8 cellular contexts compared by ENCODE assay signal in genomic region chr7:23261843-23262452, GRCh38. TPM values are rescaled to one million over a fixed set of nuclear protein-coding genes. Genes with fewer than 3 reads are reported as not detected.
A peak's percentile ranks its signal among the peaks of the same experiment; 100 is the strongest.
DNase-seq lines count a peak whose midpoint lies in the region; ATAC-seq and TF ChIP-seq lines count a peak whose summit lies in the region.

No MANE protein-coding gene starts in this region.

- peak; percentile 67 for ATAC-seq in HG03095 (IDR thresholded peaks at IDR 0.05; ENCODE audit: unreplicated experiment)

- H4K5ac ChIP-seq in mesendoderm (ENCODE audit: low read length), result no peak overlapping the region

- H3K4me1 ChIP-seq in mesendoderm (ENCODE audit: control insufficient read depth, low read depth, low read length), result no peaks in the 10 kb centered on the region

- H3K27me3 ChIP-seq in dorsolateral prefrontal cortex (no peaks in the 10 kb centered on the region), mesendoderm (ENCODE audit: insufficient read depth, low read length, poor library complexity) (no peaks in the 10 kb centered on the region)

- H3K23ac ChIP-seq in mesendoderm (ENCODE audit: low read length), result no peak overlapping the region

- H3K4me3 ChIP-seq in dorsolateral prefrontal cortex, result peak overlapping the region in 4 of 59 donors; percentile 3 to 23 (median 19)
- H3K4me3 ChIP-seq in mesendoderm (ENCODE audit: low read length), result no peak overlapping the region

- H3K4me2 ChIP-seq in mesendoderm (ENCODE audit: low read length), result no peak overlapping the region

- H3K18ac ChIP-seq in mesendoderm (ENCODE audit: low read length), result no peak overlapping the region

- H3K56ac ChIP-seq in mesendoderm (ENCODE audit: low read length), result no peak overlapping the region

- TF ChIP-seq CTCF in 22Rv1 (IDR thresholded peaks at IDR 0.05) (peak; percentile 100), GM12874 (IDR thresholded peaks at IDR 0.05; ENCODE audit: insufficient read depth, low read depth, low read length) (peak; percentile 88), dorsolateral prefrontal cortex (IDR thresholded peaks at IDR 0.05 in 54 of 56, conservative IDR thresholded peaks at IDR 0.05 in 2 of 56; ENCODE audit: low read depth in 1 of 56, partially characterized antibody in 56 of 56) (peak; percentile 24 to 83 (median 72))

- H4K8ac ChIP-seq in mesendoderm (ENCODE audit: low read depth, low read length), result no peak overlapping the region

- H2BK120ac ChIP-seq in mesendoderm (ENCODE audit: low read depth, low read length), result no peak overlapping the region

- H2AK5ac ChIP-seq in mesendoderm (ENCODE audit: low read length), result no peak overlapping the region

- WGBS in mesendoderm (ENCODE audit: extremely low coverage, insufficient coverage, low lambda C conversion rate), result no CpG with 5 or more reads among the region's 7 CpGs

- no peaks in the 10 kb centered on the region for H3K79me2 ChIP-seq in mesendoderm (ENCODE audit: control insufficient read depth, insufficient read depth, low read length)

- no peak overlapping the region for H2BK5ac ChIP-seq in mesendoderm (ENCODE audit: low read length)

- intact Hi-C loops in dorsolateral prefrontal cortex (cut with DNase I), result no loop called here

- no peaks in the 10 kb centered on the region for H3K36me3 ChIP-seq in mesendoderm (ENCODE audit: control insufficient read depth, insufficient read depth, low read length)

- no peak overlapping the region for H3K9ac ChIP-seq in mesendoderm (ENCODE audit: low read length)

- DNase-seq in NCI-H510A (lab: John Stamatoyannopoulos, UW) (peak; percentile 18), dorsolateral prefrontal cortex (peak in 7 of 10 donors; percentile 25 to 60 (median 42)), mesendoderm (peak; percentile 72)
- DNase-seq in activated CD4-positive, alpha-beta T cell treated with anti-CD3 and anti-CD28 coated beads for 4 hours, result peak; percentile 37 to 58
- peak in 5 of 6 experiments; percentile 6 to 43 (median 34) for DNase-seq in stimulated activated naive CD4-positive, alpha-beta T cell (lab: John Stamatoyannopoulos, UW)

- H2BK15ac ChIP-seq in mesendoderm (replicated peaks; ENCODE audit: low read depth), result no peak overlapping the region

- no peak overlapping the region for H3K4ac ChIP-seq in mesendoderm (ENCODE audit: low read depth, low read length)

- H3K27ac ChIP-seq in 22Rv1, result no peak overlapping the region
- H3K27ac ChIP-seq in dorsolateral prefrontal cortex, result no peak overlapping the region
- H3K27ac ChIP-seq in mesendoderm (ENCODE audit: low read depth, low read length), result no peak overlapping the region

- no peaks in the 10 kb centered on the region for H3K79me1 ChIP-seq in mesendoderm (ENCODE audit: low read length)

RNA-seq across cellular contexts. Expression of gene GPNMB, which starts 15.4 kb away (rescaled TPM):
- 10 to 100 TPM in 110 of 120 experiments, 1 to 10 TPM in 10; 4.8 to 56.9 (median 24.2) TPM for total RNA-seq in dorsolateral prefrontal cortex
- polyA plus RNA-seq in mesendoderm (2013, experiment 1 of 2), result 1.2 TPM
- polyA plus RNA-seq in mesendoderm (2013, experiment 2 of 2), result 1.3 TPM

RNA-seq across cellular contexts. Expression of gene MALSU1, which starts 37.2 kb away (rescaled TPM):
- 10 to 100 TPM; 27.0 to 68.5 (median 47.7) TPM for total RNA-seq in dorsolateral prefrontal cortex
- 95.1 TPM for polyA plus RNA-seq in mesendoderm (2013, experiment 1 of 2)
- polyA plus RNA-seq in mesendoderm (2013, experiment 2 of 2), result 93.0 TPM

Comparison
In these comparisons a context has a peak if more than half of its experiments do, and no peak if none do; other contexts are left out.
1. DNase-seq: peak in every context shown above with its lines; median percentile 72 in mesendoderm; 48 in activated CD4-positive, alpha-beta T cell treated with anti-CD3 and anti-CD28 coated beads for 4 hours; 42 in dorsolateral prefrontal cortex; 34 in stimulated activated naive CD4-positive, alpha-beta T cell; 18 in NCI-H510A.